23 cellular contexts compared by ENCODE assay signal in the genomic region with DNA sequence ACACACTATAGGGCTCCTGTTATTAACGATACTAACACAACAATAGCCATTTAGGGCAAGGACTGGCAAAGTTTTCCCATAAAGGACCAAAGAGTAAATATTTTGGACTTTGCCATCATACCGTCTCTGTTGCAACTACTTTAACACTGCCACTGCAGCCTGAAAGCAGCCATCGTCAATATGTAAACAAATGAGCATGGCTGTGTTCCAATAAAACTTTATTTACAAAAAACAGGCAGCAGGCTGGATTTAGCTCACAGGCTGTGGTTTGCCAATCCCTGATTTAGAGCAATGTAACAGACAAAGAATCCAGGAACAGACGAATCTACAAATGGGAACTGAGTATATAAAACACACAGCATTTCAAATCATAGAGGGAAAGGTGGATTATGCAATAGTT.
A peak's percentile ranks its signal among the peaks of the same experiment; 100 is the strongest.
DNase-seq lines count a peak whose midpoint lies in the region; ATAC-seq, FAIRE-seq and TF ChIP-seq lines count a peak whose summit lies in the region.
"Had no signal": no experiment of that assay in that cellular context is flagged by ENCODE, and none has a peak within 500 bp of the region (broad histone marks: within the 10 kb centered on the region; RNA-seq: fewer than 3 reads in every experiment).

No MANE protein-coding gene starts in this region.

- in situ Hi-C loops in HepG2 (cut with HindIII; ENCODE audit: extremely low pct_ligation_motif_present, low pct_unique_long_range_greater_than_20kb), result no loop called here

- no peak for FAIRE-seq in HepG2 (lab: Jason Lieb, UNC)
- FAIRE-seq: GM12892, GM18507 had no signal

- no peaks in the 10 kb centered on the region for H4K20me1 ChIP-seq in HepG2 (ENCODE audit: insufficient read depth, low read length)
- H4K20me1 ChIP-seq: BLaER1 had no signal

- TF ChIP-seq CTCF in HepG2 (CRISPR knock-in tag; IDR thresholded peaks at IDR 0.05), result no peak

- ATAC-seq in HepG2, result no peak; the same call in 2 of the 3 replicates
- ATAC-seq in GM21786 (IDR thresholded peaks at IDR 0.05; ENCODE audit: unreplicated experiment), result no peak
- ATAC-seq in GM19395 (IDR thresholded peaks at IDR 0.05; ENCODE audit: unreplicated experiment), result no peak
- ATAC-seq: SK-N-SH treated with all-trans-retinoic acid at 6 μM for 48 hours, T-cell had no signal

- no peak for TF ChIP-seq RAD21 in HepG2 (CRISPR knock-in tag; IDR thresholded peaks at IDR 0.05)

- H3K36me3 ChIP-seq in HepG2 (replicated peaks in 1 of 2; ENCODE audit: control insufficient read depth in 1 of 2, insufficient read depth in 2 of 2, low read length in 2 of 2), result no peaks in the 10 kb centered on the region
- H3K36me3 ChIP-seq: BLaER1, HAP-1 had no signal

- no peaks in the 10 kb centered on the region for H3K79me2 ChIP-seq in HepG2 (ENCODE audit: insufficient read depth, low read length)

- no peak overlapping the region for H2AFZ ChIP-seq in HepG2 (ENCODE audit: low read length)

- H3K4me3 ChIP-seq in HepG2 (replicated peaks in 1 of 3; ENCODE audit: insufficient read depth in 1 of 3, low read depth in 2 of 3, low read length in 3 of 3), result no peak overlapping the region; a peak in 1 of 6 replicates
- H3K4me3 ChIP-seq: BLaER1, HAP-1 had no signal

- peak; percentile 24 for DNase-seq in EH (ENCODE audit: low read depth)
- DNase-seq in LHCN-M2 (ENCODE audit: low read depth), result peak; percentile 31
- peak; percentile 14 for DNase-seq in amniotic epithelial cell (ENCODE audit: low read depth)
- DNase-seq in HepG2 (ENCODE audit: low spot score), result peak; percentile 64
- DNase-seq in OCI-M1 (lab: John Stamatoyannopoulos, UW), result no peak
- no peak for DNase-seq in kidney glomerular epithelial cell (lab: John Stamatoyannopoulos, UW)
- DNase-seq: CD4-positive, alpha-beta memory T cell; DMS53; NCI-H1417 treated with DMSO at 0.1 percent for 48 hours; NCI-H187 treated with DMSO at 0.1 percent for 48 hours; NCI-H226; NCI-H526; NK-92 treated with Interleukin-12 subunit alpha and Interleukin-12 subunit beta, amount 100 ng/mL, for 24 hours; Right ventricle myocardium superior; T-cell had no signal

- POLR2A ChIA-PET in HepG2 (lab: Yijun Ruan, JAX), result no interaction called here

- BruUV-seq in HepG2 (replicated peaks; lab: Mats Ljungman, UMichigan), result no TSS peak

- CTCF ChIA-PET in HepG2 (lab: Yijun Ruan, JAX; ENCODE audit: low intra/inter-chr PET ratio, low total read pairs), result no interaction called here

- intact Hi-C loops in HepG2 (cut with micrococcal nuclease; ENCODE audit: unreplicated experiment), result no loop called here

- peaks cover 11% of the 10 kb centered on the region for H3K4me1 ChIP-seq in HepG2 (ENCODE audit: insufficient read depth, low read length)
- H3K4me1 ChIP-seq: HAP-1 had no signal

- H3K9me3 ChIP-seq in HepG2 (ENCODE audit: low read length), result no peaks in the 10 kb centered on the region
- H3K9me3 ChIP-seq: HAP-1 had no signal

- no peak for TF ChIP-seq POLR2A in HepG2 (IDR thresholded peaks at IDR 0.05; ENCODE audit: insufficient read depth in 1 of 2, low read depth in 2 of 2, low read length in 2 of 2)

- H3K27me3 ChIP-seq in HepG2 (ENCODE audit: control insufficient read depth in 1 of 2, insufficient read depth in 2 of 2, low read length in 2 of 2), result no peaks in the 10 kb centered on the region; a peak in 3 of 5 replicates
- H3K27me3 ChIP-seq: BLaER1 had no signal

- no peak overlapping the region for H3K9ac ChIP-seq in HepG2 (ENCODE audit: insufficient read depth, low read depth, low read length)
- H3K9ac ChIP-seq: BLaER1, KMS-11 had no signal

- H3K4me2 ChIP-seq in HepG2 (ENCODE audit: low read depth, low read length), result peak overlapping the region; percentile 43
- H3K4me2 ChIP-seq: BLaER1, KMS-11 had no signal

- H3K27ac ChIP-seq in HepG2 (ENCODE audit: extremely low read length, insufficient read depth, low read length), result no peak overlapping the region
- H3K27ac ChIP-seq: BLaER1, KMS-11 had no signal

- TF ChIP-seq EP300 in HepG2 (IDR thresholded peaks at IDR 0.05; ENCODE audit: low read depth in 2 of 2, low read length in 2 of 2) (no peak), HepG2 (CRISPR knock-in tag; IDR thresholded peaks at IDR 0.05; ENCODE audit: borderline replicate concordance) (no peak)

- WGBS in HepG2 (ENCODE audit: low lambda C conversion rate), result 2% methylated on average over 4 of the region's 4 CpGs

TF ChIP-seq in HepG2, 621 proteins besides CTCF, POLR2A, EP300 and RAD21 (continues in another document):
- TF ChIP-seq, protein P1, sequence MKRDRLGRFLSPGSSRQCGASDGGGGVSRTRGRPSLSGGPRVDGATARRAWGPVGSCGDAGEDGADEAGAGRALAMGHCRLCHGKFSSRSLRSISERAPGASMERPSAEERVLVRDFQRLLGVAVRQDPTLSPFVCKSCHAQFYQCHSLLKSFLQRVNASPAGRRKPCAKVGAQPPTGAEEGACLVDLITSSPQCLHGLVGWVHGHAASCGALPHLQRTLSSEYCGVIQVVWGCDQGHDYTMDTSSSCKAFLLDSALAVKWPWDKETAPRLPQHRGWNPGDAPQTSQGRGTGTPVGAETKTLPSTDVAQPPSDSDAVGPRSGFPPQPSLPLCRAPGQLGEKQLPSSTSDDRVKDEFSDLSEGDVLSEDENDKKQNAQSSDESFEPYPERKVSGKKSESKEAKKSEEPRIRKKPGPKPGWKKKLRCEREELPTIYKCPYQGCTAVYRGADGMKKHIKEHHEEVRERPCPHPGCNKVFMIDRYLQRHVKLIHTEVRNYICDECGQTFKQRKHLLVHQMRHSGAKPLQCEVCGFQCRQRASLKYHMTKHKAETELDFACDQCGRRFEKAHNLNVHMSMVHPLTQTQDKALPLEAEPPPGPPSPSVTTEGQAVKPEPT (CRISPR knock-in tag; IDR thresholded peaks at IDR 0.05; ENCODE audit: low read depth), result no peak
- TF ChIP-seq ZNF567 (CRISPR knock-in tag; IDR thresholded peaks at IDR 0.05; ENCODE audit: borderline replicate concordance) (no peak), REPIN1 (CRISPR knock-in tag; IDR thresholded peaks at IDR 0.05; ENCODE audit: borderline replicate concordance, low read depth) (no peak), ZMAT3 (CRISPR knock-in tag; conservative IDR thresholded peaks at IDR 0.05) (no peak), ADNP (CRISPR knock-in tag; IDR thresholded peaks at IDR 0.05) (no peak), SIN3A (IDR thresholded peaks at IDR 0.05; ENCODE audit: borderline replicate concordance, low read depth, low read length) (no peak), RARG (CRISPR knock-in tag; IDR thresholded peaks at IDR 0.05; ENCODE audit: low read depth) (no peak), ZFY (CRISPR knock-in tag; IDR thresholded peaks at IDR 0.05) (no peak), ZNF232 (CRISPR knock-in tag; IDR thresholded peaks at IDR 0.05; ENCODE audit: borderline replicate concordance) (no peak), NFATC3 (CRISPR knock-in tag; IDR thresholded peaks at IDR 0.05) (no peak)
- TF ChIP-seq, protein P2, sequence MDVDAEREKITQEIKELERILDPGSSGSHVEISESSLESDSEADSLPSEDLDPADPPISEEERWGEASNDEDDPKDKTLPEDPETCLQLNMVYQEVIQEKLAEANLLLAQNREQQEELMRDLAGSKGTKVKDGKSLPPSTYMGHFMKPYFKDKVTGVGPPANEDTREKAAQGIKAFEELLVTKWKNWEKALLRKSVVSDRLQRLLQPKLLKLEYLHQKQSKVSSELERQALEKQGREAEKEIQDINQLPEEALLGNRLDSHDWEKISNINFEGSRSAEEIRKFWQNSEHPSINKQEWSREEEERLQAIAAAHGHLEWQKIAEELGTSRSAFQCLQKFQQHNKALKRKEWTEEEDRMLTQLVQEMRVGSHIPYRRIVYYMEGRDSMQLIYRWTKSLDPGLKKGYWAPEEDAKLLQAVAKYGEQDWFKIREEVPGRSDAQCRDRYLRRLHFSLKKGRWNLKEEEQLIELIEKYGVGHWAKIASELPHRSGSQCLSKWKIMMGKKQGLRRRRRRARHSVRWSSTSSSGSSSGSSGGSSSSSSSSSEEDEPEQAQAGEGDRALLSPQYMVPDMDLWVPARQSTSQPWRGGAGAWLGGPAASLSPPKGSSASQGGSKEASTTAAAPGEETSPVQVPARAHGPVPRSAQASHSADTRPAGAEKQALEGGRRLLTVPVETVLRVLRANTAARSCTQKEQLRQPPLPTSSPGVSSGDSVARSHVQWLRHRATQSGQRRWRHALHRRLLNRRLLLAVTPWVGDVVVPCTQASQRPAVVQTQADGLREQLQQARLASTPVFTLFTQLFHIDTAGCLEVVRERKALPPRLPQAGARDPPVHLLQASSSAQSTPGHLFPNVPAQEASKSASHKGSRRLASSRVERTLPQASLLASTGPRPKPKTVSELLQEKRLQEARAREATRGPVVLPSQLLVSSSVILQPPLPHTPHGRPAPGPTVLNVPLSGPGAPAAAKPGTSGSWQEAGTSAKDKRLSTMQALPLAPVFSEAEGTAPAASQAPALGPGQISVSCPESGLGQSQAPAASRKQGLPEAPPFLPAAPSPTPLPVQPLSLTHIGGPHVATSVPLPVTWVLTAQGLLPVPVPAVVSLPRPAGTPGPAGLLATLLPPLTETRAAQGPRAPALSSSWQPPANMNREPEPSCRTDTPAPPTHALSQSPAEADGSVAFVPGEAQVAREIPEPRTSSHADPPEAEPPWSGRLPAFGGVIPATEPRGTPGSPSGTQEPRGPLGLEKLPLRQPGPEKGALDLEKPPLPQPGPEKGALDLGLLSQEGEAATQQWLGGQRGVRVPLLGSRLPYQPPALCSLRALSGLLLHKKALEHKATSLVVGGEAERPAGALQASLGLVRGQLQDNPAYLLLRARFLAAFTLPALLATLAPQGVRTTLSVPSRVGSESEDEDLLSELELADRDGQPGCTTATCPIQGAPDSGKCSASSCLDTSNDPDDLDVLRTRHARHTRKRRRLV (CRISPR knock-in tag; IDR thresholded peaks at IDR 0.05), result no peak
- TF ChIP-seq, protein P3, sequence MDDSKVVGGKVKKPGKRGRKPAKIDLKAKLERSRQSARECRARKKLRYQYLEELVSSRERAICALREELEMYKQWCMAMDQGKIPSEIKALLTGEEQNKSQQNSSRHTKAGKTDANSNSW (CRISPR knock-in tag; IDR thresholded peaks at IDR 0.05; ENCODE audit: borderline replicate concordance), result no peak

Comparison
In these comparisons a context has a peak if more than half of its experiments do, and no peak if none do; other contexts are left out.
1. DNase-seq: peak in EH (single experiment), LHCN-M2 (single experiment), amniotic epithelial cell (single experiment) and HepG2 (single experiment); none in OCI-M1 (single experiment) and kidney glomerular epithelial cell (single experiment).